In the genomic region with DNA sequence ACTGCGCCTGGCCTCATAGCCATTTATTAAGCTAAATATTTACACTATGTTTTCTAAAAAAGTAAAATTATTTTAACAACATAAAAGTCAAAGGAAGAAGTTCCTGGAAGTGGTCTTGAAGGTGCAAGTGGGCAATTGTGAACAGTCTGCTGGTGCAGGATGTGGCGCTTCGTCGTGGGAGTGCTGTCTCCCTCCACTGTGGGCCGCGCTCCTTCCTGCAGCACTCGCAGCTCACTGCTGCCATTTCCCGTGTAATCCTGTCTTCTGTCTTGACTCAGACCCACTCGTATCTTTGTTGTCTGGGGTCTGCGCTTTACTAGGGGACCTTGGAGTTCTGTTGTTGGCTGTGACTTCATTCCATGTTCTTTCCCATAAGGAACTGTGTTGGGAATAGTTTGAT, we compare ENCODE assay signal across 16 cellular contexts. TPM values are rescaled to one million over a fixed set of nuclear protein-coding genes. Genes with fewer than 3 reads are reported as not detected.
DNase-seq lines count a peak whose midpoint lies in the region; ATAC-seq and TF ChIP-seq lines count a peak whose summit lies in the region.
"Had no signal": no experiment of that assay in that cellular context is flagged by ENCODE, and none has a peak within 500 bp of the region (broad histone marks: within the 10 kb centered on the region; RNA-seq: fewer than 3 reads in every experiment).

No MANE protein-coding gene starts in this region.

- H3K9me3 Mint-ChIP-seq in T-cell (no peaks in the 10 kb centered on the region), neural crest cell (peaks cover 4% of the 10 kb centered on the region)
- H3K9me3 Mint-ChIP-seq: type B pancreatic cell had no signal

- no peak overlapping the region for H3K27ac ChIP-seq in BLaER1
- H3K27ac ChIP-seq in mammary epithelial cell (ENCODE audit: insufficient read depth, low read depth, low read length), result no peak overlapping the region
- H3K27ac ChIP-seq: left ventricle myocardium inferior, SK-N-MC, WERI-Rb-1 had no signal

- DNase-seq in T-cell (peak; percentile 23 to 76 (median 58)), neural crest cell (ENCODE audit: low read depth, low spot score) (no peak), mammary epithelial cell (no peak), NCI-H345 treated with DMSO at 0.1 percent for 48 hours (lab: John Stamatoyannopoulos, UW; ENCODE audit: unreplicated experiment) (no peak), NK-92 (lab: John Stamatoyannopoulos, UW; ENCODE audit: unreplicated experiment) (no peak)
- DNase-seq in activated naive CD4-positive, alpha-beta T cell treated with Interleukin-2 at 50 U/mL for 16 hours, result peak; percentile 21
- DNase-seq: erythroblast, HFFc6, left ventricle myocardium inferior, MV-4-11, WERI-Rb-1 had no signal

- no peaks in the 10 kb centered on the region for H3K79me2 ChIP-seq in mammary epithelial cell (ENCODE audit: insufficient read depth, low read length)

- H3K36me3 Mint-ChIP-seq in T-cell (peaks cover 26% of the 10 kb centered on the region), neural crest cell (ENCODE audit: low read depth) (peaks cover 30% of the 10 kb centered on the region)

- H3K9ac ChIP-seq in BLaER1, result no peak overlapping the region
- no peak overlapping the region for H3K9ac ChIP-seq in mammary epithelial cell (ENCODE audit: insufficient read depth, low read length)

- intact Hi-C loops in mammary epithelial cell (cut with micrococcal nuclease), result no loop called here

- BruUV-seq in mammary epithelial cell (replicated peaks; lab: Mats Ljungman, UMichigan), result no TSS peak

- H3K27me3 Mint-ChIP-seq in T-cell, result no peaks in the 10 kb centered on the region
- H3K27me3 Mint-ChIP-seq in neural crest cell (ENCODE audit: low read depth), result no peaks in the 10 kb centered on the region
- H3K27me3 Mint-ChIP-seq: type B pancreatic cell had no signal

- TF ChIP-seq CTCF in neural crest cell (conservative IDR thresholded peaks at IDR 0.05) (no peak), mammary epithelial cell (conservative IDR thresholded peaks at IDR 0.05 in 1 of 2, IDR thresholded peaks at IDR 0.05 in 1 of 2; ENCODE audit: extremely low read depth in 1 of 2, insufficient read depth in 1 of 2, low read depth in 1 of 2, low read length in 2 of 2) (no peak)

- H3K36me3 ChIP-seq in BLaER1 (peaks cover 38% of the 10 kb centered on the region), mammary epithelial cell (ENCODE audit: insufficient read depth, low read length) (no peaks in the 10 kb centered on the region)
- H3K36me3 ChIP-seq: left ventricle myocardium inferior, WERI-Rb-1 had no signal

- H4K20me1 ChIP-seq in BLaER1, result 0 out of 2 replicates have a peak, but pooled peaks cover under 1% of the 10 kb centered on the region
- H4K20me1 ChIP-seq in mammary epithelial cell (ENCODE audit: insufficient read depth, low read length), result no peaks in the 10 kb centered on the region

- in situ Hi-C loops in mammary epithelial cell (cut with MboI; ENCODE audit: low sequenced_read_pairs in 2 of 2), result no loop called here

- H3K4me2 ChIP-seq in BLaER1 (0 out of 2 replicates have a peak overlapping the region, but pooled peaks have one; percentile 2), mammary epithelial cell (ENCODE audit: insufficient read depth, low read depth, low read length) (no peak overlapping the region)

- 93% methylated on average over 10 of the region's 10 CpGs for WGBS in mammary epithelial cell (ENCODE audit: low coverage, missing lambda C conversion rate)

- H3K4me3 Mint-ChIP-seq in T-cell (peak overlapping the region in 1 of 3 donors; percentile 70), neural crest cell (no peak overlapping the region)
- H3K4me3 Mint-ChIP-seq: HFFc6, nephron, type B pancreatic cell had no signal

- H3K4me1 ChIP-seq in BLaER1 (peaks cover 76% of the 10 kb centered on the region), mammary epithelial cell (ENCODE audit: insufficient read depth, low read length) (no peaks in the 10 kb centered on the region)
- H3K4me1 ChIP-seq: left ventricle myocardium inferior had no signal

- H3K27me3 ChIP-seq in BLaER1 (0 out of 2 replicates have a peak, but pooled peaks cover 2% of the 10 kb centered on the region), mammary epithelial cell (ENCODE audit: insufficient read depth, low read length) (no peaks in the 10 kb centered on the region)

- CTCF ChIA-PET in T-cell (lab: Charles Lee) (interaction anchor here (0.6 kb wide), 2 partner anchors 20 to 1135 kb away, joined by 3 read pairs; no protein-coding TSS in a partner anchor), mammary epithelial cell (lab: Charles Lee; ENCODE audit: low non-redundant PET) (no interaction called here)

- H3K27ac Mint-ChIP-seq in T-cell, result peak overlapping the region; percentile 67 to 77
- peak overlapping the region; percentile 73 for H3K27ac Mint-ChIP-seq in neural crest cell (ENCODE audit: unreplicated experiment)
- H3K27ac Mint-ChIP-seq: HFFc6, nephron, type B pancreatic cell had no signal

- POLR2A ChIA-PET in T-cell (lab: Charles Lee), result no interaction called here

- no peak overlapping the region for H2AFZ ChIP-seq in mammary epithelial cell (ENCODE audit: low read depth, low read length)

- H3K9me3 ChIP-seq in BLaER1 (peaks cover 31% of the 10 kb centered on the region), mammary epithelial cell (replicated peaks; ENCODE audit: insufficient read depth, low read length) (peaks cover 30% of the 10 kb centered on the region)
- H3K9me3 ChIP-seq: left ventricle myocardium inferior had no signal

- H3K4me3 ChIP-seq in BLaER1 (no peak overlapping the region), mammary epithelial cell (replicated peaks in 1 of 3; ENCODE audit: insufficient read depth in 1 of 3, low read depth in 2 of 3, low read length in 3 of 3) (no peak overlapping the region)
- H3K4me3 ChIP-seq: left ventricle myocardium inferior, SK-N-MC had no signal

- ATAC-seq in T-cell (replicated peaks in 1 of 4) (peak; percentile 80 to 88 (median 84)), SK-N-SH treated with all-trans-retinoic acid at 6 μM for 48 hours (no peak)

- peaks cover 88 to 90% (median 89%) of the 10 kb centered on the region in 3 donors for H3K4me1 Mint-ChIP-seq in T-cell
- H3K4me1 Mint-ChIP-seq in neural crest cell, result peaks cover 8% of the 10 kb centered on the region
- H3K4me1 Mint-ChIP-seq: nephron had no signal

- dilution Hi-C loops in mammary epithelial cell (cut with HindIII; ENCODE audit: low sequenced_read_pairs), result no loop called here

TF ChIP-seq in SK-N-SH treated with all-trans-retinoic acid at 6 μM for 48 hours, 23 proteins besides CTCF, POLR2A, EP300 and RAD21 (continues in another document):
- no peak for TF ChIP-seq ISL1 (CRISPR knock-in tag; IDR thresholded peaks at IDR 0.05)
- TF ChIP-seq OSR1 (CRISPR knock-in tag; IDR thresholded peaks at IDR 0.05), result no peak
- TF ChIP-seq ZC3H10 (CRISPR knock-in tag; IDR thresholded peaks at IDR 0.05), result no peak
- TF ChIP-seq PATZ1 (CRISPR knock-in tag; IDR thresholded peaks at IDR 0.05; ENCODE audit: borderline replicate concordance), result no peak
- TF ChIP-seq CSDC2 (CRISPR knock-in tag; IDR thresholded peaks at IDR 0.05), result no peak
- TF ChIP-seq TCF4 (CRISPR knock-in tag; IDR thresholded peaks at IDR 0.05; ENCODE audit: borderline replicate concordance), result no peak
- TF ChIP-seq ARNTL (CRISPR knock-in tag; IDR thresholded peaks at IDR 0.05; ENCODE audit: borderline replicate concordance, low read depth), result no peak
- no peak for TF ChIP-seq ZNF70 (CRISPR knock-in tag; IDR thresholded peaks at IDR 0.05)
- no peak for TF ChIP-seq ZFP30 (CRISPR knock-in tag; IDR thresholded peaks at IDR 0.05)
- TF ChIP-seq, protein P1, sequence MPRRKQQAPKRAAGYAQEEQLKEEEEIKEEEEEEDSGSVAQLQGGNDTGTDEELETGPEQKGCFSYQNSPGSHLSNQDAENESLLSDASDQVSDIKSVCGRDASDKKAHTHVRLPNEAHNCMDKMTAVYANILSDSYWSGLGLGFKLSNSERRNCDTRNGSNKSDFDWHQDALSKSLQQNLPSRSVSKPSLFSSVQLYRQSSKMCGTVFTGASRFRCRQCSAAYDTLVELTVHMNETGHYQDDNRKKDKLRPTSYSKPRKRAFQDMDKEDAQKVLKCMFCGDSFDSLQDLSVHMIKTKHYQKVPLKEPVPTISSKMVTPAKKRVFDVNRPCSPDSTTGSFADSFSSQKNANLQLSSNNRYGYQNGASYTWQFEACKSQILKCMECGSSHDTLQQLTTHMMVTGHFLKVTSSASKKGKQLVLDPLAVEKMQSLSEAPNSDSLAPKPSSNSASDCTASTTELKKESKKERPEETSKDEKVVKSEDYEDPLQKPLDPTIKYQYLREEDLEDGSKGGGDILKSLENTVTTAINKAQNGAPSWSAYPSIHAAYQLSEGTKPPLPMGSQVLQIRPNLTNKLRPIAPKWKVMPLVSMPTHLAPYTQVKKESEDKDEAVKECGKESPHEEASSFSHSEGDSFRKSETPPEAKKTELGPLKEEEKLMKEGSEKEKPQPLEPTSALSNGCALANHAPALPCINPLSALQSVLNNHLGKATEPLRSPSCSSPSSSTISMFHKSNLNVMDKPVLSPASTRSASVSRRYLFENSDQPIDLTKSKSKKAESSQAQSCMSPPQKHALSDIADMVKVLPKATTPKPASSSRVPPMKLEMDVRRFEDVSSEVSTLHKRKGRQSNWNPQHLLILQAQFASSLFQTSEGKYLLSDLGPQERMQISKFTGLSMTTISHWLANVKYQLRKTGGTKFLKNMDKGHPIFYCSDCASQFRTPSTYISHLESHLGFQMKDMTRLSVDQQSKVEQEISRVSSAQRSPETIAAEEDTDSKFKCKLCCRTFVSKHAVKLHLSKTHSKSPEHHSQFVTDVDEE (CRISPR knock-in tag; IDR thresholded peaks at IDR 0.05), result no peak

RNA-seq across cellular contexts. Expression of gene APBA2, which starts 56.3 kb away (rescaled TPM):
- 100 to 1,000 TPM in 2 of 5 donors, 10 to 100 TPM in 3; 78.9 to 118 (median 94.9) TPM for total RNA-seq in T-cell
- 78.6 and 79.9 TPM in 2 replicates for total RNA-seq in neural crest cell
- 10 to 100 TPM in 1 of 2 donors, 1 to 10 TPM in 1; 2.1 to 13.5 TPM for total RNA-seq in mammary epithelial cell
- 0.14 TPM for polyA plus RNA-seq in mammary epithelial cell
- polyA minus RNA-seq in mammary epithelial cell, result not detected

Comparison
In these comparisons a context has a peak if more than half of its experiments do, and no peak if none do; other contexts are left out.
1. DNase-seq: peak in T-cell (34 of 34) and activated naive CD4-positive, alpha-beta T cell treated with Interleukin-2 at 50 U/mL for 16 hours (single experiment); none in neural crest cell (single experiment), mammary epithelial cell (single experiment), NCI-H345 treated with DMSO at 0.1 percent for 48 hours (single experiment) and NK-92 (single experiment).